9 cellular contexts compared by ENCODE assay signal in genomic region chr10:17923728-17924127, GRCh38. TPM values are rescaled to one million over a fixed set of nuclear protein-coding genes. Genes with fewer than 3 reads are reported as not detected.
DNase-seq lines count a peak whose midpoint lies in the region; TF ChIP-seq lines count a peak whose summit lies in the region.
"Had no signal": no experiment of that assay in that cellular context is flagged by ENCODE, and none has a peak within 500 bp of the region (broad histone marks: within the 10 kb centered on the region; RNA-seq: fewer than 3 reads in every experiment).

No MANE protein-coding gene starts in this region.

- H3K9me2 ChIP-seq in SK-N-SH = no peaks in the 10 kb centered on the region

- H3K4me1 ChIP-seq in SK-N-SH (ENCODE audit: control insufficient read depth in 1 of 2, insufficient read depth in 2 of 2, low read depth in 1 of 2, low read length in 1 of 2) = peaks cover 0 to 5% of the 10 kb centered on the region in 2 experiments; a peak in 1 of 4 replicates
- no peaks in the 10 kb centered on the region for H3K4me1 ChIP-seq in neuronal stem cell (ENCODE audit: control insufficient read depth in 2 of 2, insufficient read depth in 1 of 2, low read depth in 1 of 2, low read length in 2 of 2)

- TF ChIP-seq RAD21 in SK-N-SH (IDR thresholded peaks at IDR 0.05; ENCODE audit: low read length) = no peak

- H3K9ac ChIP-seq in SK-N-SH (no peak overlapping the region), neuronal stem cell (ENCODE audit: low read depth, low read length, poor library complexity) (no peak overlapping the region)

- no peak overlapping the region for H4K8ac ChIP-seq in neuronal stem cell (ENCODE audit: low read depth, low read length)

- CTCF ChIA-PET in SK-N-SH (lab: Yijun Ruan, JAX) = interaction anchor here (0.8 to 1.8 kb wide), 4 partner anchors 11 to 181 kb away, joined by 3 to 5 read pairs (median 3); no protein-coding TSS in a partner anchor

- H3K18ac ChIP-seq in neuronal stem cell (ENCODE audit: low read length) = no peak overlapping the region

- H2AK5ac ChIP-seq in neuronal stem cell (ENCODE audit: low read depth, low read length) = no peak overlapping the region

- no peaks in the 10 kb centered on the region for H3K79me1 ChIP-seq in neuronal stem cell (ENCODE audit: low read depth, low read length)

- H2BK15ac ChIP-seq in neuronal stem cell (ENCODE audit: low read length) = no peak overlapping the region

- POLR2A ChIA-PET in SK-N-SH (lab: Yijun Ruan, JAX) = no interaction called here

- TF ChIP-seq CTCF in SK-N-SH (IDR thresholded peaks at IDR 0.05) = no peak
- no peak for TF ChIP-seq CTCF in retinal pigment epithelial cell (conservative IDR thresholded peaks at IDR 0.05; ENCODE audit: low read depth, low read length)

- H3K4me2 ChIP-seq in SK-N-SH (0 out of 2 replicates have a peak overlapping the region, but pooled peaks have one; percentile 41), neuronal stem cell (ENCODE audit: insufficient read depth, low read length, poor library complexity, severe bottlenecking) (no peak overlapping the region)

- H3F3A ChIP-seq in SK-N-SH (replicated peaks; ENCODE audit: insufficient read depth) = peaks cover 8% of the 10 kb centered on the region

- no peak overlapping the region for H2BK5ac ChIP-seq in neuronal stem cell (ENCODE audit: low read length)

- no peaks in the 10 kb centered on the region for H4K20me1 ChIP-seq in SK-N-SH (ENCODE audit: insufficient read depth)

- H3K4ac ChIP-seq in neuronal stem cell (ENCODE audit: low read length) = no peak overlapping the region

- H3K4me3 ChIP-seq in SK-N-SH (ENCODE audit: low read depth in 2 of 2, low read length in 1 of 2) (no peak overlapping the region), retinal pigment epithelial cell (ENCODE audit: low read length) (no peak overlapping the region), neuronal stem cell (ENCODE audit: low read length in 2 of 2) (no peak overlapping the region)

- H3K14ac ChIP-seq in neuronal stem cell (ENCODE audit: low read length) = no peak overlapping the region

- no peaks in the 10 kb centered on the region for H3K36me3 ChIP-seq in SK-N-SH (replicated peaks in 1 of 2; ENCODE audit: control insufficient read depth in 1 of 2, insufficient read depth in 2 of 2, low read length in 1 of 2)
- no peaks in the 10 kb centered on the region for H3K36me3 ChIP-seq in neuronal stem cell (replicated peaks in 1 of 2; ENCODE audit: control insufficient read depth in 2 of 2, insufficient read depth in 2 of 2, low read length in 2 of 2)

- H2BK120ac ChIP-seq in neuronal stem cell (ENCODE audit: low read depth, low read length) = no peak overlapping the region

- H3K23ac ChIP-seq in neuronal stem cell (ENCODE audit: low read depth, low read length, poor library complexity) = no peak overlapping the region

- H3K9me3 ChIP-seq in SK-N-SH (no peaks in the 10 kb centered on the region), neuronal stem cell (replicated peaks in 1 of 2; ENCODE audit: control insufficient read depth in 2 of 2, insufficient read depth in 1 of 2, low read depth in 1 of 2, low read length in 2 of 2) (no peaks in the 10 kb centered on the region)

- peak in 1 of 2 experiments; percentile 27; a peak in 1 of 4 replicates for TF ChIP-seq EP300 in SK-N-SH (IDR thresholded peaks at IDR 0.05; ENCODE audit: borderline replicate concordance in 1 of 2, low read depth in 1 of 2, low read length in 1 of 2)

- H2BK12ac ChIP-seq in neuronal stem cell (ENCODE audit: low read length) = no peak overlapping the region

- H4K91ac ChIP-seq in neuronal stem cell (ENCODE audit: low read depth, low read length, poor library complexity) = no peak overlapping the region

- H3K27me3 ChIP-seq in SK-N-SH (ENCODE audit: insufficient read depth) = no peaks in the 10 kb centered on the region
- no peaks in the 10 kb centered on the region for H3K27me3 ChIP-seq in neuronal stem cell (ENCODE audit: control insufficient read depth in 3 of 3, insufficient read depth in 3 of 3, low read depth in 1 of 3, low read length in 3 of 3)

- H3K27ac ChIP-seq in SK-N-SH (ENCODE audit: low read depth in 2 of 2, low read length in 1 of 2) (peak overlapping the region in 1 of 2 experiments; percentile 77; a peak in 2 of 4 replicates), neuronal stem cell (replicated peaks; ENCODE audit: low read length) (no peak overlapping the region)

- H2AFZ ChIP-seq in SK-N-SH (ENCODE audit: low read depth) (peak overlapping the region; percentile 63; the same call in 1 of the 2 replicates), neuronal stem cell (ENCODE audit: low read length) (no peak overlapping the region)

- DNase-seq in EL = peak; percentile 95
- DNase-seq in SK-N-SH = no peak
- DNase-seq in fibroblast of the conjunctiva (ENCODE audit: low read depth) = peak; percentile 70
- DNase-seq in retinal pigment epithelial cell (ENCODE audit: low read depth) = peak; percentile 77
- DNase-seq in effector CD8-positive, alpha-beta T cell (lab: John Stamatoyannopoulos, UW) = no peak
- DNase-seq in RPMI8226 = no peak
- DNase-seq in neuronal stem cell (ENCODE audit: low spot score) = no peak
- DNase-seq in GM19240 (ENCODE audit: insufficient read length, low spot score) = no peak
- DNase-seq: activated CD4-positive, alpha-beta T cell treated with anti-CD3 and anti-CD28 coated beads for 1 hour had no signal

- WGBS in SK-N-SH (ENCODE audit: low lambda C conversion rate) = 58% methylated on average over 4 of the region's 4 CpGs
- WGBS in neuronal stem cell (ENCODE audit: extremely low coverage in 2 of 2, insufficient read length in 2 of 2, insufficient replicate concordance in 1 of 2), 2 donors = no CpG with 5 or more reads among the region's 4 CpGs

- H3K79me2 ChIP-seq in SK-N-SH (ENCODE audit: insufficient read depth) = no peaks in the 10 kb centered on the region

TF ChIP-seq in SK-N-SH, 30 proteins besides CTCF, POLR2A, EP300 and RAD21 (continues in another document):
- TF ChIP-seq ZBTB33 (IDR thresholded peaks at IDR 0.05; ENCODE audit: borderline replicate concordance, low read depth) (0 out of 2 replicates have a peak, but pooled peaks have one; percentile 15), ELF1 (IDR thresholded peaks at IDR 0.05) (peak; percentile 38; the same call in 1 of the 2 replicates), FOXM1 (IDR thresholded peaks at IDR 0.05; ENCODE audit: low read depth) (no peak), RFX5 (IDR thresholded peaks at IDR 0.05; ENCODE audit: low read length) (no peak), POLR2AphosphoS5 (IDR thresholded peaks at IDR 0.05; ENCODE audit: low read depth, low read length) (no peak), TCF12 (IDR thresholded peaks at IDR 0.05) (peak; percentile 70), MEF2A (IDR thresholded peaks at IDR 0.05; ENCODE audit: borderline replicate concordance, low read depth) (no peak), NRF1 (IDR thresholded peaks at IDR 0.05; ENCODE audit: low read depth, low read length) (no peak), SMC3 (IDR thresholded peaks at IDR 0.05; ENCODE audit: low read depth, low read length) (no peak), RXRA (IDR thresholded peaks at IDR 0.05; ENCODE audit: borderline replicate concordance, low read depth) (no peak; the same call in 1 of the 2 replicates), YY1 (IDR thresholded peaks at IDR 0.05; ENCODE audit: low read depth) (no peak), REST (IDR thresholded peaks at IDR 0.05; ENCODE audit: low read depth, low read length) (no peak), EZH2phosphoT487 (IDR thresholded peaks at IDR 0.05; ENCODE audit: borderline replicate concordance, low read depth) (no peak)

RNA-seq across cellular contexts. Expression of gene SLC39A12, which starts 28.0 kb away (rescaled TPM):
- polyA plus RNA-seq in SK-N-SH (2012; rRNA removed) = not detected in 2 replicates
- polyA plus RNA-seq in SK-N-SH (2012; cell fraction: cytosol; rRNA removed) = not detected in 2 replicates
- 0.02 TPM in 1 of 2 replicates, not detected in the other for polyA plus RNA-seq in SK-N-SH (2012; cell fraction: nucleus; rRNA removed)
- 0.01 TPM for polyA plus RNA-seq in neuronal stem cell (2013, experiment 1 of 2)
- 0.10 TPM for polyA plus RNA-seq in neuronal stem cell (2013, experiment 2 of 2)

Comparison
In these comparisons a context has a peak if more than half of its experiments do, and no peak if none do; other contexts are left out.
1. DNase-seq: peak in EL (single experiment), fibroblast of the conjunctiva (single experiment) and retinal pigment epithelial cell (single experiment); none in SK-N-SH (single experiment), effector CD8-positive, alpha-beta T cell (single experiment), RPMI8226 (single experiment), neuronal stem cell (single experiment) and GM19240 (single experiment).